In genomic region chr11:83051760-83052671, GRCh38 we compare ENCODE assay signal across 8 cellular contexts.
A peak's percentile ranks its signal among the peaks of the same experiment; 100 is the strongest.
DNase-seq lines count a peak whose midpoint lies in the region; ATAC-seq lines count a peak whose summit lies in the region.

No MANE protein-coding gene starts in this region.

- DNase-seq in GM04503 (ENCODE audit: low read depth) (peak; percentile 98), SK-N-MC (ENCODE audit: low read depth, low spot score) (no peak), foreskin melanocyte (peak; percentile 88), skeletal muscle cell (ENCODE audit: low read depth) (peak; percentile 96), NCI-H146 treated with DMSO at 0.1 percent for 48 hours (lab: John Stamatoyannopoulos, UW; ENCODE audit: unreplicated experiment) (no peak), RKO (ENCODE audit: low spot score) (no peak)
- no peak for DNase-seq in activated CD4-positive, alpha-beta T cell treated with anti-CD3 and anti-CD28 coated beads, Interleukin-2, amount 50 U/mL, for 1 hour

- H3K36me3 ChIP-seq in SK-N-MC (ENCODE audit: insufficient read depth, low read length) = no peaks in the 10 kb centered on the region

- peak overlapping the region; percentile 49; the same call in 1 of the 2 replicates for H3K27ac ChIP-seq in SK-N-MC

- H3K4me3 ChIP-seq in SK-N-MC (no peak overlapping the region), skeletal muscle cell (ENCODE audit: low read depth, low read length) (no peak overlapping the region)

- ATAC-seq in GM18867 (IDR thresholded peaks at IDR 0.05; ENCODE audit: unreplicated experiment) = no peak

- no peak overlapping the region for H3K9ac ChIP-seq in SK-N-MC (ENCODE audit: insufficient read length)

- no peaks in the 10 kb centered on the region for H3K9me3 ChIP-seq in SK-N-MC (ENCODE audit: low read depth, low read length)

Comparison
In these comparisons a context has a peak if more than half of its experiments do, and no peak if none do; other contexts are left out.
1. DNase-seq: peak in GM04503 (single experiment), foreskin melanocyte (single experiment) and skeletal muscle cell (single experiment); none in SK-N-MC (single experiment), NCI-H146 treated with DMSO at 0.1 percent for 48 hours (single experiment), RKO (single experiment) and activated CD4-positive, alpha-beta T cell treated with anti-CD3 and anti-CD28 coated beads, Interleukin-2, amount 50 U/mL, for 1 hour (single experiment).